ENCODE assay signal across 31 cellular contexts in the genomic region with DNA sequence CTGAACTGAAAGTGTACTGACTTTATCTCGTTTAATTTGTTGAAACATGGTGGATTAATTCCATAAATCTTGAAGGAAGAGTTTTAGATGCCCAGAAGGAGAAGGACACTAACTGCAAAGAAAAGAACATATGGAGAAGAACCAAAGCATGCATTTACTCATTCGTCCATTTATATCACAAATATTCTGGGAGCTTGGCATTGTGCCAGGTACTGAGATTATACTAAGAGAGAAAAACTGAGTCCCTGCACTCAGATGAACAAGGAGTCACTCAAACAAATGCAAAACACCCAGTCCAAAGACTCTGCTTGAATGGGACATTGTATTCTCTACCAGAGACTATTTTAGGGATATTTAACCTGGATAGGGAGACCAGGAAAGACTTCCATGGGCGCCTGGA.
"Had no signal": no experiment of that assay in that cellular context is flagged by ENCODE, and none has a peak within 500 bp of the region (broad histone marks: within the 10 kb centered on the region; RNA-seq: fewer than 3 reads in every experiment).

No MANE protein-coding gene starts in this region.

- H3K27me3 ChIP-seq: ascending aorta had no signal

- H3K4me3 ChIP-seq: ascending aorta had no signal

- H3K27ac Mint-ChIP-seq: activated B cell treated with CpG ODN at 0.5 μM for 24 hours; activated CD4-positive, alpha-beta memory T cell treated with anti-CD3 and anti-CD28 coated beads, Interleukin-2, amount 10 ng/mL, durations not matched to agents 7 days and 5 days; activated CD4-positive, alpha-beta T cell treated with anti-CD3 and anti-CD28 coated beads, Interleukin-2, amount 10 ng/mL, durations not matched to agents 24 days and 14 days; activated CD8-positive, alpha-beta memory T cell treated with anti-CD3 and anti-CD28 coated beads, Interleukin-2, amount 10 ng/mL, durations not matched to agents 7 days and 5 days; activated CD8-positive, alpha-beta T cell treated with anti-CD3 and anti-CD28 coated beads, Interleukin-2, amount 10 ng/mL, durations not matched to agents 7 days and 5 days; activated naive CD4-positive, alpha-beta T cell treated with anti-CD3 and anti-CD28 coated beads, Interleukin-2, amount 10 ng/mL, durations not matched to agents 7 days and 5 days; activated naive CD4-positive, alpha-beta T cell treated with anti-CD3 and anti-CD28 coated beads, Interleukin-2, amount 50 U/mL, for 24 hours; activated naive CD8-positive, alpha-beta T cell; activated naive CD8-positive, alpha-beta T cell treated with anti-CD3 and anti-CD28 coated beads, Interleukin-2, amount 10 ng/mL, durations not matched to agents 7 days and 5 days; activated naive CD8-positive, alpha-beta T cell treated with anti-CD3 and anti-CD28 coated beads, Interleukin-2, amount 50 U/mL, for 24 hours; activated T-cell treated with anti-CD3 and anti-CD28 coated beads, Interleukin-2, amount 50 U/mL, for 24 hours; activated T-helper 2 cell treated with anti-CD3 and anti-CD28 coated beads, Interferon-gamma antibody, Interleukin-2, Interleukin-4, amounts not matched to agents 10 μg/mL and 5 μg/mL and 100 μg/mL, durations not matched to agents 14 hours and 24 hours and 36 hours; T-helper 1 cell treated with Interleukin-12 subunit alpha and Interleukin-12 subunit beta and Interleukin-4 antibody, amounts not matched to agents 30 μg/mL and 1 μg/mL, for 36 hours; T-helper 2 cell treated with Interferon-gamma antibody and Interleukin-4, amounts not matched to agents 5 μg/mL and 100 μg/mL, for 36 hours had no signal

- H3K4me1 ChIP-seq: ascending aorta had no signal

- H3K27ac ChIP-seq: ascending aorta, VCaP had no signal

- H3K9me3 ChIP-seq: ascending aorta had no signal

- H3K4me3 Mint-ChIP-seq: activated B cell treated with CpG ODN at 0.5 μM for 24 hours; activated CD4-positive, alpha-beta memory T cell treated with anti-CD3 and anti-CD28 coated beads, Interleukin-2, amount 10 ng/mL, durations not matched to agents 7 days and 5 days; activated CD4-positive, alpha-beta T cell treated with anti-CD3 and anti-CD28 coated beads, Interleukin-2, amount 10 ng/mL, durations not matched to agents 24 days and 14 days; activated CD8-positive, alpha-beta memory T cell treated with anti-CD3 and anti-CD28 coated beads, Interleukin-2, amount 10 ng/mL, durations not matched to agents 7 days and 5 days; activated CD8-positive, alpha-beta T cell treated with anti-CD3 and anti-CD28 coated beads, Interleukin-2, amount 10 ng/mL, durations not matched to agents 7 days and 5 days; activated naive CD4-positive, alpha-beta T cell treated with anti-CD3 and anti-CD28 coated beads, Interleukin-2, amount 10 ng/mL, durations not matched to agents 7 days and 5 days; activated naive CD4-positive, alpha-beta T cell treated with anti-CD3 and anti-CD28 coated beads, Interleukin-2, amount 50 U/mL, for 24 hours; activated naive CD8-positive, alpha-beta T cell; activated naive CD8-positive, alpha-beta T cell treated with anti-CD3 and anti-CD28 coated beads, Interleukin-2, amount 10 ng/mL, durations not matched to agents 7 days and 5 days; activated naive CD8-positive, alpha-beta T cell treated with anti-CD3 and anti-CD28 coated beads, Interleukin-2, amount 50 U/mL, for 24 hours; activated T-cell treated with anti-CD3 and anti-CD28 coated beads, Interleukin-2, amount 50 U/mL, for 24 hours; brain; T-helper 1 cell treated with Interleukin-12 subunit alpha and Interleukin-12 subunit beta and Interleukin-4 antibody, amounts not matched to agents 30 μg/mL and 1 μg/mL, for 36 hours; T-helper 2 cell treated with Interferon-gamma antibody and Interleukin-4, amounts not matched to agents 5 μg/mL and 100 μg/mL, for 36 hours had no signal

- H3K27me3 Mint-ChIP-seq: activated B cell treated with CpG ODN at 0.5 μM for 24 hours; activated CD4-positive, alpha-beta memory T cell treated with anti-CD3 and anti-CD28 coated beads, Interleukin-2, amount 10 ng/mL, durations not matched to agents 7 days and 5 days; activated naive CD4-positive, alpha-beta T cell treated with anti-CD3 and anti-CD28 coated beads, Interleukin-2, amount 10 ng/mL, durations not matched to agents 7 days and 5 days had no signal

- H3K4me1 Mint-ChIP-seq: activated B cell treated with CpG ODN at 0.5 μM for 24 hours; activated CD4-positive, alpha-beta memory T cell treated with anti-CD3 and anti-CD28 coated beads, Interleukin-2, amount 10 ng/mL, durations not matched to agents 7 days and 5 days; activated CD4-positive, alpha-beta T cell treated with anti-CD3 and anti-CD28 coated beads, Interleukin-2, amount 10 ng/mL, durations not matched to agents 24 days and 14 days; activated CD8-positive, alpha-beta memory T cell treated with anti-CD3 and anti-CD28 coated beads, Interleukin-2, amount 10 ng/mL, durations not matched to agents 7 days and 5 days; activated naive CD4-positive, alpha-beta T cell treated with anti-CD3 and anti-CD28 coated beads, Interleukin-2, amount 10 ng/mL, durations not matched to agents 7 days and 5 days; activated naive CD4-positive, alpha-beta T cell treated with anti-CD3 and anti-CD28 coated beads, Interleukin-2, amount 50 U/mL, for 24 hours; activated naive CD8-positive, alpha-beta T cell treated with anti-CD3 and anti-CD28 coated beads, Interleukin-2, amount 10 ng/mL, durations not matched to agents 7 days and 5 days; activated naive CD8-positive, alpha-beta T cell treated with anti-CD3 and anti-CD28 coated beads, Interleukin-2, amount 50 U/mL, for 24 hours had no signal

- H3K36me3 ChIP-seq: ascending aorta had no signal

- H3K9me3 Mint-ChIP-seq: activated B cell treated with CpG ODN at 0.5 μM for 24 hours; activated CD4-positive, alpha-beta memory T cell treated with anti-CD3 and anti-CD28 coated beads, Interleukin-2, amount 10 ng/mL, durations not matched to agents 7 days and 5 days; activated CD4-positive, alpha-beta T cell treated with anti-CD3 and anti-CD28 coated beads, Interleukin-2, amount 10 ng/mL, durations not matched to agents 24 days and 14 days; activated naive CD4-positive, alpha-beta T cell treated with anti-CD3 and anti-CD28 coated beads, Interleukin-2, amount 10 ng/mL, durations not matched to agents 7 days and 5 days; activated naive CD4-positive, alpha-beta T cell treated with anti-CD3 and anti-CD28 coated beads, Interleukin-2, amount 50 U/mL, for 24 hours; activated naive CD8-positive, alpha-beta T cell treated with anti-CD3 and anti-CD28 coated beads, Interleukin-2, amount 10 ng/mL, durations not matched to agents 7 days and 5 days; activated naive CD8-positive, alpha-beta T cell treated with anti-CD3 and anti-CD28 coated beads, Interleukin-2, amount 50 U/mL, for 24 hours; activated T-cell treated with anti-CD3 and anti-CD28 coated beads, Interleukin-2, amount 50 U/mL, for 24 hours; activated T-helper 2 cell treated with anti-CD3 and anti-CD28 coated beads, Interferon-gamma antibody, Interleukin-2, Interleukin-4, amounts not matched to agents 10 μg/mL and 5 μg/mL and 100 μg/mL, durations not matched to agents 14 hours and 24 hours and 36 hours; T-helper 1 cell treated with Interleukin-12 subunit alpha and Interleukin-12 subunit beta and Interleukin-4 antibody, amounts not matched to agents 30 μg/mL and 1 μg/mL, for 36 hours; T-helper 2 cell treated with Interferon-gamma antibody and Interleukin-4, amounts not matched to agents 5 μg/mL and 100 μg/mL, for 36 hours had no signal

- FAIRE-seq: TTC549 had no signal

- DNase-seq: activated B cell treated with CpG ODN at 0.5 μM for 24 hours; activated CD4-positive, alpha-beta memory T cell treated with anti-CD3 and anti-CD28 coated beads, Interleukin-2, amount 10 ng/mL, durations not matched to agents 7 days and 5 days; activated CD4-positive, alpha-beta T cell treated with anti-CD3 and anti-CD28 coated beads for 4 hours; activated CD4-positive, alpha-beta T cell treated with anti-CD3 and anti-CD28 coated beads, Interleukin-2, amount 10 ng/mL, durations not matched to agents 24 days and 14 days; activated CD4-positive, alpha-beta T cell treated with anti-CD3 and anti-CD28 coated beads, Interleukin-2, amount 50 U/mL, for 48 hours; activated CD4-positive, CD25-positive, alpha-beta regulatory T cell treated with anti-CD3 and anti-CD28 coated beads, Interleukin-2, amount 50 U/mL, for 72 hours; activated CD8-positive, alpha-beta memory T cell treated with anti-CD3 and anti-CD28 coated beads for 24 hours; activated CD8-positive, alpha-beta memory T cell treated with anti-CD3 and anti-CD28 coated beads, Interleukin-2, amount 10 ng/mL, durations not matched to agents 7 days and 5 days; activated CD8-positive, alpha-beta memory T cell treated with anti-CD3 and anti-CD28 coated beads, Interleukin-2, amount 50 U/mL, for 48 hours; activated CD8-positive, alpha-beta T cell treated with anti-CD3 and anti-CD28 coated beads, Interleukin-2, amount 10 ng/mL, durations not matched to agents 7 days and 5 days; activated effector memory CD4-positive, alpha-beta T cell treated with Interleukin-2 at 50 U/mL for 16 hours; activated gamma-delta T cell; activated naive CD4-positive, alpha-beta T cell treated with anti-CD3 and anti-CD28 coated beads, Interleukin-2, amount 10 ng/mL, durations not matched to agents 7 days and 5 days; activated naive CD4-positive, alpha-beta T cell treated with Interleukin-2 at 50 U/mL for 16 hours; activated naive CD8-positive, alpha-beta T cell treated with anti-CD3 and anti-CD28 coated beads, Interleukin-2, amount 10 ng/mL, durations not matched to agents 7 days and 5 days; activated naive CD8-positive, alpha-beta T cell treated with anti-CD3 and anti-CD28 coated beads, Interleukin-2, amount 50 U/mL, for 24 hours; activated T-cell treated with anti-CD3 and anti-CD28 coated beads, Interleukin-2, amount 50 U/mL, for 24 hours; activated T-cell treated with anti-CD3 and anti-CD28 coated beads, Interleukin-2, amount 50 U/mL, for 48 hours; central memory CD4-positive, alpha-beta T cell; T-helper 1 cell; T-helper 2 cell; T-helper 9 cell had no signal

- H3K36me3 Mint-ChIP-seq: activated CD8-positive, alpha-beta memory T cell treated with anti-CD3 and anti-CD28 coated beads, Interleukin-2, amount 10 ng/mL, durations not matched to agents 7 days and 5 days; activated naive CD4-positive, alpha-beta T cell treated with anti-CD3 and anti-CD28 coated beads, Interleukin-2, amount 10 ng/mL, durations not matched to agents 7 days and 5 days; activated naive CD4-positive, alpha-beta T cell treated with anti-CD3 and anti-CD28 coated beads, Interleukin-2, amount 50 U/mL, for 24 hours; activated naive CD8-positive, alpha-beta T cell; activated naive CD8-positive, alpha-beta T cell treated with anti-CD3 and anti-CD28 coated beads, Interleukin-2, amount 10 ng/mL, durations not matched to agents 7 days and 5 days; brain had no signal

- ATAC-seq: activated CD8-positive, alpha-beta memory T cell treated with anti-CD3 and anti-CD28 coated beads, Interleukin-2, amount 10 ng/mL, durations not matched to agents 7 days and 5 days; activated CD8-positive, alpha-beta T cell treated with anti-CD3 and anti-CD28 coated beads, Interleukin-2, amount 10 ng/mL, durations not matched to agents 7 days and 5 days; activated naive CD8-positive, alpha-beta T cell treated with anti-CD3 and anti-CD28 coated beads, Interleukin-2, amount 50 U/mL, for 24 hours had no signal
